11 cellular contexts compared by ENCODE assay signal in genomic region chr11:46356911-46357482, GRCh38. TPM values are rescaled to one million over a fixed set of nuclear protein-coding genes. Genes with fewer than 3 reads are reported as not detected.
A peak's percentile ranks its signal among the peaks of the same experiment; 100 is the strongest.
DNase-seq lines count a peak whose midpoint lies in the region; ATAC-seq and TF ChIP-seq lines count a peak whose summit lies in the region.
"Had no signal": no experiment of that assay in that cellular context is flagged by ENCODE, and none has a peak within 500 bp of the region (broad histone marks: within the 10 kb centered on the region; RNA-seq: fewer than 3 reads in every experiment).

No MANE protein-coding gene starts in this region.

- peaks cover 15% of the 10 kb centered on the region for H3K36me3 ChIP-seq in CD4-positive, alpha-beta memory T cell (ENCODE audit: insufficient read depth, low read length)

- H3K9me3 Mint-ChIP-seq in CD4-positive, alpha-beta memory T cell = no peaks in the 10 kb centered on the region
- H3K9me3 Mint-ChIP-seq in MCF 10A (ENCODE audit: unreplicated experiment) = no peaks in the 10 kb centered on the region
- H3K9me3 Mint-ChIP-seq in naive thymus-derived CD8-positive, alpha-beta T cell = no peaks in the 10 kb centered on the region
- H3K9me3 Mint-ChIP-seq in activated CD4-positive, alpha-beta T cell treated with anti-CD3 and anti-CD28 coated beads, Interleukin-2, amount 10 ng/mL, durations not matched to agents 24 days and 14 days = no peaks in the 10 kb centered on the region

- H3K4me1 ChIP-seq in CD4-positive, alpha-beta memory T cell (ENCODE audit: insufficient read depth, low read length) = peaks cover 85% of the 10 kb centered on the region

- H3K36me3 Mint-ChIP-seq in CD4-positive, alpha-beta memory T cell = peaks cover 5 to 36% of the 10 kb centered on the region in 2 donors
- no peaks in the 10 kb centered on the region for H3K36me3 Mint-ChIP-seq in MCF 10A (ENCODE audit: insufficient read depth, unreplicated experiment)
- peaks cover 0 to 23% (median 0%) of the 10 kb centered on the region in 3 donors for H3K36me3 Mint-ChIP-seq in naive thymus-derived CD8-positive, alpha-beta T cell
- peaks cover 4% of the 10 kb centered on the region for H3K36me3 Mint-ChIP-seq in activated CD4-positive, alpha-beta T cell treated with anti-CD3 and anti-CD28 coated beads, Interleukin-2, amount 10 ng/mL, durations not matched to agents 24 days and 14 days (ENCODE audit: low read depth)

- H3K27ac Mint-ChIP-seq in CD4-positive, alpha-beta memory T cell = peak overlapping the region in 6 of 7 donors; percentile 26 to 97 (median 75)
- H3K27ac Mint-ChIP-seq in MCF 10A (ENCODE audit: low read depth, unreplicated experiment) = peak overlapping the region; percentile 92
- H3K27ac Mint-ChIP-seq in naive thymus-derived CD8-positive, alpha-beta T cell = peak overlapping the region; percentile 80 to 95 (median 91)
- no peak overlapping the region for H3K27ac Mint-ChIP-seq in activated CD4-positive, alpha-beta T cell treated with anti-CD3 and anti-CD28 coated beads, Interleukin-2, amount 10 ng/mL, durations not matched to agents 24 days and 14 days

- no peaks in the 10 kb centered on the region for H3K27me3 ChIP-seq in CD4-positive, alpha-beta memory T cell (ENCODE audit: insufficient read depth, low read length)
- H3K27me3 ChIP-seq: heart left ventricle had no signal

- no peak overlapping the region for H3K27ac ChIP-seq in CD4-positive, alpha-beta memory T cell (ENCODE audit: low read depth, low read length)

- no peak for ATAC-seq in naive thymus-derived CD8-positive, alpha-beta T cell
- ATAC-seq: heart left ventricle had no signal

- DNase-seq in CD4-positive, alpha-beta memory T cell = peak in 1 of 5 donors; percentile 5
- DNase-seq in NOMO-1 (lab: John Stamatoyannopoulos, UW; ENCODE audit: unreplicated experiment in 2 of 2) = peak; percentile 72 to 79
- peak; percentile 91 for DNase-seq in MCF 10A (ENCODE audit: unreplicated experiment)
- DNase-seq in naive thymus-derived CD8-positive, alpha-beta T cell = no peak
- DNase-seq in NCI-H2081 (lab: John Stamatoyannopoulos, UW) = no peak
- no peak for DNase-seq in NCI-H2029 (lab: John Stamatoyannopoulos, UW)
- no peak for DNase-seq in NCI-H187 (lab: John Stamatoyannopoulos, UW)
- DNase-seq in activated CD4-positive, alpha-beta T cell treated with anti-CD3 and anti-CD28 coated beads, Interleukin-2, amount 10 ng/mL, durations not matched to agents 24 days and 14 days = no peak
- DNase-seq: aorta, heart left ventricle, NCI-H524 treated with DMSO at 0.1 percent for 48 hours had no signal

- H3K4me3 ChIP-seq in CD4-positive, alpha-beta memory T cell (ENCODE audit: low read length in 2 of 2) = no peak overlapping the region
- H3K4me3 ChIP-seq: heart left ventricle had no signal

- peaks cover 41 to 90% (median 66%) of the 10 kb centered on the region in 4 donors for H3K4me1 Mint-ChIP-seq in CD4-positive, alpha-beta memory T cell
- H3K4me1 Mint-ChIP-seq in MCF 10A (ENCODE audit: insufficient read depth, unreplicated experiment) = peaks cover 19% of the 10 kb centered on the region
- H3K4me1 Mint-ChIP-seq in naive thymus-derived CD8-positive, alpha-beta T cell = peaks cover 38 to 84% (median 81%) of the 10 kb centered on the region in 4 donors
- peaks cover 39% of the 10 kb centered on the region for H3K4me1 Mint-ChIP-seq in activated CD4-positive, alpha-beta T cell treated with anti-CD3 and anti-CD28 coated beads, Interleukin-2, amount 10 ng/mL, durations not matched to agents 24 days and 14 days

- intact Hi-C loops in CD4-positive, alpha-beta memory T cell (cut with micrococcal nuclease) = no loop called here
- intact Hi-C loops in MCF 10A (cut with micrococcal nuclease) = no loop called here
- intact Hi-C loops in activated CD4-positive, alpha-beta T cell treated with anti-CD3 and anti-CD28 coated beads, Interleukin-2, amount 10 ng/mL, durations not matched to agents 24 days and 14 days (cut with micrococcal nuclease) = no loop called here

- CTCF ChIA-PET in CD4-positive, alpha-beta memory T cell (lab: Charles Lee; ENCODE audit: partially characterized antibody) = interaction anchor here (0.8 to 17.9 kb wide), 4 partner anchors 8 to 25 kb away, joined by 3 to 469 read pairs (median 8); partner anchors contain the start of gene DGKZ
- CTCF ChIA-PET in MCF 10A (lab: Yijun Ruan, JAX) = interaction anchor here (0.7 to 2.0 kb wide), 6 partner anchors 10 to 181 kb away, joined by 3 to 8 read pairs (median 4); partner anchors contain the start of gene DGKZ

- peak overlapping the region in 4 of 8 donors; percentile 14 to 73 (median 34) for H3K4me3 Mint-ChIP-seq in CD4-positive, alpha-beta memory T cell
- H3K4me3 Mint-ChIP-seq in MCF 10A (ENCODE audit: unreplicated experiment) = peak overlapping the region; percentile 74
- H3K4me3 Mint-ChIP-seq in naive thymus-derived CD8-positive, alpha-beta T cell = peak overlapping the region in 6 of 10 donors; percentile 11 to 69 (median 58)
- H3K4me3 Mint-ChIP-seq in activated CD4-positive, alpha-beta T cell treated with anti-CD3 and anti-CD28 coated beads, Interleukin-2, amount 10 ng/mL, durations not matched to agents 24 days and 14 days = no peak overlapping the region

- no peaks in the 10 kb centered on the region for H3K9me3 ChIP-seq in CD4-positive, alpha-beta memory T cell (ENCODE audit: control insufficient read depth in 1 of 2, low read length in 2 of 2)
- H3K9me3 ChIP-seq: heart left ventricle had no signal

- BruUV-seq in MCF 10A (replicated peaks; lab: Mats Ljungman, UMichigan) = no TSS peak

- POLR2A ChIA-PET in CD4-positive, alpha-beta memory T cell (lab: Charles Lee; ENCODE audit: partially characterized antibody) = interaction anchor here (1.4 to 19.9 kb wide), 3 partner anchors 6 to 24 kb away, joined by 5 to 334 read pairs (median 334); partner anchors contain the start of gene DGKZ
- POLR2A ChIA-PET in MCF 10A (lab: Yijun Ruan, JAX) = interaction anchor here (0.9 to 1.5 kb wide), 7 partner anchors 9 to 344 kb away, joined by 3 to 5 read pairs (median 3); partner anchors contain the start of genes ARHGAP1, DGKZ and ZNF408
- POLR2A ChIA-PET in naive thymus-derived CD8-positive, alpha-beta T cell (lab: Charles Lee) = interaction anchor here (1.0 to 15.9 kb wide), 4 partner anchors 8 to 25 kb away, joined by 3 to 303 read pairs (median 7); no protein-coding TSS in a partner anchor

- no peak for TF ChIP-seq CTCF in MCF 10A (IDR thresholded peaks at IDR 0.05; ENCODE audit: unreplicated experiment)

- H3K27me3 Mint-ChIP-seq in CD4-positive, alpha-beta memory T cell = no peaks in the 10 kb centered on the region
- H3K27me3 Mint-ChIP-seq in MCF 10A (ENCODE audit: insufficient read depth, unreplicated experiment) = no peaks in the 10 kb centered on the region
- no peaks in the 10 kb centered on the region for H3K27me3 Mint-ChIP-seq in naive thymus-derived CD8-positive, alpha-beta T cell
- H3K27me3 Mint-ChIP-seq in activated CD4-positive, alpha-beta T cell treated with anti-CD3 and anti-CD28 coated beads, Interleukin-2, amount 10 ng/mL, durations not matched to agents 24 days and 14 days = no peaks in the 10 kb centered on the region

RNA-seq across cellular contexts. Expression of gene DGKZ, which starts 9.7 kb away (rescaled TPM):
- total RNA-seq in CD4-positive, alpha-beta memory T cell = 100 to 1,000 TPM; 230 to 235 TPM
- 10 to 100 TPM; 34.8 to 78.9 TPM for polyA plus RNA-seq in CD4-positive, alpha-beta memory T cell
- total RNA-seq in MCF 10A (2022) = 52.8 and 57.9 TPM in 2 replicates
- total RNA-seq in naive thymus-derived CD8-positive, alpha-beta T cell = 100 to 1,000 TPM; 234 to 243 TPM
- polyA plus RNA-seq in naive thymus-derived CD8-positive, alpha-beta T cell = 10 to 100 TPM; 47.1 to 71.0 (median 52.5) TPM
- 87.4 and 94.7 TPM in 2 replicates for total RNA-seq in activated CD4-positive, alpha-beta T cell treated with anti-CD3 and anti-CD28 coated beads, Interleukin-2, amount 10 ng/mL, durations not matched to agents 24 days and 14 days

RNA-seq across cellular contexts. Expression of gene MDK, which starts 24.5 kb away (rescaled TPM):
- total RNA-seq in CD4-positive, alpha-beta memory T cell = 1 to 10 TPM; 4.7 to 5.6 TPM
- not detected for polyA plus RNA-seq in CD4-positive, alpha-beta memory T cell
- 0.49 and 1.8 TPM in 2 replicates for total RNA-seq in MCF 10A (2022)
- total RNA-seq in naive thymus-derived CD8-positive, alpha-beta T cell = 1 to 10 TPM; 7.2 to 8.0 TPM
- polyA plus RNA-seq in naive thymus-derived CD8-positive, alpha-beta T cell = under 1 TPM in 1 of 3 donors, not detected in 2; 0.52 TPM
- 5.4 and 7.1 TPM in 2 replicates for total RNA-seq in activated CD4-positive, alpha-beta T cell treated with anti-CD3 and anti-CD28 coated beads, Interleukin-2, amount 10 ng/mL, durations not matched to agents 24 days and 14 days

RNA-seq across cellular contexts. Expression of gene CHRM4, which starts 34.6 kb away (rescaled TPM):
- not detected for total RNA-seq in CD4-positive, alpha-beta memory T cell
- polyA plus RNA-seq in CD4-positive, alpha-beta memory T cell = under 1 TPM; 0.12 to 0.16 TPM
- total RNA-seq in MCF 10A (2022) = not detected in 2 replicates
- under 1 TPM; 0.25 to 0.73 TPM for total RNA-seq in naive thymus-derived CD8-positive, alpha-beta T cell
- under 1 TPM in 2 of 3 donors, not detected in 1; 0.16 to 0.18 TPM for polyA plus RNA-seq in naive thymus-derived CD8-positive, alpha-beta T cell
- total RNA-seq in activated CD4-positive, alpha-beta T cell treated with anti-CD3 and anti-CD28 coated beads, Interleukin-2, amount 10 ng/mL, durations not matched to agents 24 days and 14 days = 0.80 and 0.84 TPM in 2 replicates

Comparison
In these comparisons a context has a peak if more than half of its experiments do, and no peak if none do; other contexts are left out.
1. DNase-seq: peak in NOMO-1 (2 of 2) and MCF 10A (single experiment); none in naive thymus-derived CD8-positive, alpha-beta T cell (0 of 10), NCI-H2081 (0 of 2), NCI-H2029 (single experiment), NCI-H187 (0 of 2) and activated CD4-positive, alpha-beta T cell treated with anti-CD3 and anti-CD28 coated beads, Interleukin-2, amount 10 ng/mL, durations not matched to agents 24 days and 14 days (single experiment).